8 cellular contexts compared by ENCODE assay signal in the genomic region with DNA sequence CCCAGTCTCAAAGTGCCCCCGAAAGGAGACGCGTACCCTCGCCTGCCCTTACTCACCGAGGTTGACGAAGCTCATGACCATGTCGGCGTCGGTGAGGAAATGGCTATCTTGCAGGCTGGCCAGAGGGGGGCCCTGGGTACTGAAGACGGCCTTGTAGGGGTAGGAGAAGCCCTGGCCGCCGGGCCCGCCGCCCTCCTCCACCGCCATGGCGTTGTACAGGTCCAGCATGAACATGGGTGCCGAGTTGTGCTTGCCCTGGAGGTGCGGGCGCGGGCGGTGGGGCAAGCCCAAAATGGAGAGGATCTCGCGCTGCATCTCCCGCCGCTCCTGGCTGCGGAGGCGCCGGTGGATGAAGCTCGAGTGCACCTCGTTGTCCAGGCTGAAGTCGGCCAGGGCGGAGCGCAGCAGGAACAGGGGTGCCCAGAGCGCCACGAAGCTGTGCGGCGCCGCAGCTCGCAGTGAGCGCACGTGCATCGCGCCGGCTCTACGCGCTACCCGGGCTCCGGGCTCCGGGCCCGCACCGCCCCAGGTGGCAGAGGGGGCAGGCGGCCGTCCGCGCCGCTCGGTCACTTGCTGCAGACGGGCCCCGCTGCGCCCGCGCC. TPM values are rescaled to one million over a fixed set of nuclear protein-coding genes. Genes with fewer than 3 reads are reported as not detected.
DNase-seq lines count a peak whose midpoint lies in the region; ATAC-seq and TF ChIP-seq lines count a peak whose summit lies in the region.
"Had no signal": no experiment of that assay in that cellular context is flagged by ENCODE, and none has a peak within 500 bp of the region (broad histone marks: within the 10 kb centered on the region; RNA-seq: fewer than 3 reads in every experiment).

No MANE protein-coding gene starts in this region.

- no peak for TF ChIP-seq EP300 in suprapubic skin (IDR thresholded peaks at IDR 0.05)

- intact Hi-C loops in left colon (cut with DNase I, micrococcal nuclease), result no loop called here
- intact Hi-C loops in activated CD8-positive, alpha-beta T cell treated with anti-CD3 and anti-CD28 coated beads for 36 hours (cut with micrococcal nuclease), result no loop called here

- H3K4me1 ChIP-seq in HUES6 (ENCODE audit: control insufficient read depth, insufficient read depth, low read length) (peaks cover 67% of the 10 kb centered on the region), suprapubic skin (peaks cover 55% of the 10 kb centered on the region)

- H3K36me3 ChIP-seq in HUES6 (ENCODE audit: control insufficient read depth, insufficient read depth, low read length) (no peaks in the 10 kb centered on the region), suprapubic skin (no peaks in the 10 kb centered on the region)

- DNase-seq in caudate nucleus (lab: John Stamatoyannopoulos, UW) (peak in 1 of 61 donors; percentile 51), left colon (no peak), suprapubic skin (ENCODE audit: low spot score in 2 of 2) (peak in 1 of 2 donors; percentile 67), KBM-7 (no peak)
- DNase-seq in activated CD8-positive, alpha-beta T cell treated with anti-CD3 and anti-CD28 coated beads for 36 hours, result no peak
- DNase-seq in activated naive CD4-positive, alpha-beta T cell treated with Interleukin-2 at 50 U/mL for 16 hours, result no peak
- DNase-seq: effector CD4-positive, alpha-beta T cell had no signal

- peak overlapping the region; percentile 49 for H3K9ac ChIP-seq in HUES6 (ENCODE audit: low read length)

- ATAC-seq in left colon, result peak; percentile 11
- ATAC-seq in activated CD8-positive, alpha-beta T cell treated with anti-CD3 and anti-CD28 coated beads for 36 hours, result no peak

- H3K27ac Mint-ChIP-seq in activated CD8-positive, alpha-beta T cell treated with anti-CD3 and anti-CD28 coated beads for 36 hours, result no peak overlapping the region

- H3K27me3 ChIP-seq in HUES6 (ENCODE audit: control insufficient read depth, insufficient read depth, low read length) (peaks cover 64% of the 10 kb centered on the region), suprapubic skin (peaks cover 61% of the 10 kb centered on the region)

- no peaks in the 10 kb centered on the region for H3K9me3 Mint-ChIP-seq in activated CD8-positive, alpha-beta T cell treated with anti-CD3 and anti-CD28 coated beads for 36 hours

- H3K27me3 Mint-ChIP-seq in activated CD8-positive, alpha-beta T cell treated with anti-CD3 and anti-CD28 coated beads for 36 hours, result peaks cover 60% of the 10 kb centered on the region

- WGBS in suprapubic skin, result 1% methylated on average over 31 of the region's 62 CpGs

- H3K9me3 ChIP-seq in HUES6 (ENCODE audit: control insufficient read depth, insufficient read depth, low read depth, low read length), result no peaks in the 10 kb centered on the region
- no peaks in the 10 kb centered on the region for H3K9me3 ChIP-seq in suprapubic skin

- POLR2A ChIA-PET in activated CD8-positive, alpha-beta T cell treated with anti-CD3 and anti-CD28 coated beads for 36 hours (lab: Charles Lee), result interaction anchor here (1.0 kb wide), 1 partner anchor 12 kb away, joined by 3 read pairs; no protein-coding TSS in a partner anchor

- H3K36me3 Mint-ChIP-seq in activated CD8-positive, alpha-beta T cell treated with anti-CD3 and anti-CD28 coated beads for 36 hours (ENCODE audit: low read depth), result no peaks in the 10 kb centered on the region

- CTCF ChIA-PET in activated CD8-positive, alpha-beta T cell treated with anti-CD3 and anti-CD28 coated beads for 36 hours (lab: Charles Lee), result no interaction called here

- TF ChIP-seq CTCF in suprapubic skin (IDR thresholded peaks at IDR 0.05), result no peak
- TF ChIP-seq CTCF in activated CD8-positive, alpha-beta T cell treated with anti-CD3 and anti-CD28 coated beads for 36 hours (IDR thresholded peaks at IDR 0.05), result no peak

- H3K27ac ChIP-seq in HUES6 (ENCODE audit: low read depth, low read length), result no peak overlapping the region
- peak overlapping the region; percentile 78 for H3K27ac ChIP-seq in caudate nucleus (ENCODE audit: low read depth, low read length)
- peak overlapping the region; percentile 31 for H3K27ac ChIP-seq in suprapubic skin

- no peak for TF ChIP-seq POLR2A in suprapubic skin (IDR thresholded peaks at IDR 0.05)

- in situ Hi-C loops in KBM-7 (cut with MboI; ENCODE audit: low pct_unique_long_range_greater_than_20kb, low sequenced_read_pairs), result no loop called here

- no peak overlapping the region for H3K4me3 Mint-ChIP-seq in activated CD8-positive, alpha-beta T cell treated with anti-CD3 and anti-CD28 coated beads for 36 hours

- peaks cover 5% of the 10 kb centered on the region for H3K4me1 Mint-ChIP-seq in activated CD8-positive, alpha-beta T cell treated with anti-CD3 and anti-CD28 coated beads for 36 hours (ENCODE audit: low read depth)

- H3K4me3 ChIP-seq in HUES6 (ENCODE audit: low read depth, low read length) (peak overlapping the region; percentile 85), suprapubic skin (peak overlapping the region; percentile 66)

RNA-seq across cellular contexts. Expression of gene BMP7, which starts 0.7 kb away (rescaled TPM):
- under 1 TPM; 0.34 to 0.78 TPM for total RNA-seq in left colon
- 10 to 100 TPM; 19.2 to 39.2 (median 28.2) TPM for total RNA-seq in suprapubic skin
- total RNA-seq in activated CD8-positive, alpha-beta T cell treated with anti-CD3 and anti-CD28 coated beads for 36 hours, result not detected

Comparison
In these comparisons a context has a peak if more than half of its experiments do, and no peak if none do; other contexts are left out.
1. RNA of gene BMP7, which starts 0.7 kb away (total RNA-seq): 19.2 to 39.2 TPM in suprapubic skin; 0.34 to 0.78 TPM in left colon and not detected in activated CD8-positive, alpha-beta T cell treated with anti-CD3 and anti-CD28 coated beads for 36 hours; every median in the first group is over 10 times any median in the second.